11 cellular contexts compared by ENCODE assay signal in genomic region chr19:9407827-9408226, GRCh38. TPM values are rescaled to one million over a fixed set of nuclear protein-coding genes. Genes with fewer than 3 reads are reported as not detected.
DNase-seq lines count a peak whose midpoint lies in the region; ATAC-seq and TF ChIP-seq lines count a peak whose summit lies in the region.
"Had no signal": no experiment of that assay in that cellular context is flagged by ENCODE, and none has a peak within 500 bp of the region (broad histone marks: within the 10 kb centered on the region; RNA-seq: fewer than 3 reads in every experiment).

No MANE protein-coding gene starts in this region.

- WGBS in right cardiac atrium: 84% methylated on average over 5 of the region's 5 CpGs

- no peaks in the 10 kb centered on the region for H3K27me3 ChIP-seq in right cardiac atrium (ENCODE audit: control insufficient read depth, insufficient read depth)
- no peaks in the 10 kb centered on the region for H3K27me3 ChIP-seq in fibroblast of lung (ENCODE audit: control insufficient read depth, insufficient read depth, low read length)

- no peak overlapping the region for H3K27ac Mint-ChIP-seq in T-helper 17 cell
- H3K27ac Mint-ChIP-seq: brain had no signal

- H3K4me1 ChIP-seq in right cardiac atrium (ENCODE audit: control insufficient read depth, insufficient read depth, low read length) (no peaks in the 10 kb centered on the region), fibroblast of lung (ENCODE audit: control insufficient read depth, extremely low read depth, insufficient read depth, low read length) (no peaks in the 10 kb centered on the region)

- intact Hi-C loops in right cardiac atrium (cut with DNase I): no loop called here
- intact Hi-C loops in Right ventricle myocardium inferior (cut with DNase I): no loop called here

- H3K9ac ChIP-seq in fibroblast of lung (ENCODE audit: insufficient read depth, low read length): no peak overlapping the region

- peak overlapping the region; percentile 4 for H3K4me3 Mint-ChIP-seq in T-helper 17 cell
- H3K4me3 Mint-ChIP-seq: brain had no signal

- H3K79me2 ChIP-seq in fibroblast of lung (ENCODE audit: control insufficient read depth, insufficient read depth, low read length): no peaks in the 10 kb centered on the region

- TF ChIP-seq CTCF in fibroblast of lung (conservative IDR thresholded peaks at IDR 0.05 in 1 of 2, IDR thresholded peaks at IDR 0.05 in 1 of 2; ENCODE audit: low read depth in 1 of 2, low read length in 2 of 2): no peak

- H3K27ac ChIP-seq in right cardiac atrium (ENCODE audit: low read length) (no peak overlapping the region), fibroblast of lung (ENCODE audit: insufficient read depth, low read length) (no peak overlapping the region)

- H4K20me1 ChIP-seq in fibroblast of lung (ENCODE audit: control insufficient read depth, extremely low read depth, insufficient read depth, low read length): no peaks in the 10 kb centered on the region

- no peaks in the 10 kb centered on the region for H3K36me3 Mint-ChIP-seq in T-helper 17 cell (ENCODE audit: low read depth)

- no peaks in the 10 kb centered on the region for H3K27me3 Mint-ChIP-seq in T-helper 17 cell
- H3K27me3 Mint-ChIP-seq: brain had no signal

- no peaks in the 10 kb centered on the region for H3K4me1 Mint-ChIP-seq in T-helper 17 cell
- H3K4me1 Mint-ChIP-seq: brain had no signal

- no peak overlapping the region for H2AFZ ChIP-seq in fibroblast of lung (ENCODE audit: low read length)

- DNase-seq in right cardiac atrium (no peak), Right ventricle myocardium inferior (ENCODE audit: missing footprints) (no peak), T-helper 17 cell (no peak), fibroblast of lung (ENCODE audit: low read depth in 2 of 2) (no peak), NCI-H524 treated with DMSO at 0.1 percent for 48 hours (lab: John Stamatoyannopoulos, UW) (no peak), AG20443 (ENCODE audit: low spot score) (no peak)
- DNase-seq in activated CD8-positive, alpha-beta memory T cell treated with anti-CD3 and anti-CD28 coated beads, Interleukin-2, amount 50 U/mL, for 4 hours: no peak
- DNase-seq: NCI-H526 had no signal

- H3K4me2 ChIP-seq in fibroblast of lung (ENCODE audit: extremely low read depth, insufficient read depth, low read length): no peak overlapping the region
- H3K4me2 ChIP-seq: smooth muscle cell had no signal

- H3K4me3 ChIP-seq in right cardiac atrium (ENCODE audit: low read length) (peak overlapping the region; percentile 90), fibroblast of lung (replicated peaks in 1 of 4; ENCODE audit: control extremely low read depth in 1 of 4, insufficient read depth in 1 of 4, low read depth in 3 of 4, low read length in 4 of 4) (peak overlapping the region in 3 of 4 experiments; percentile 72 to 84 (median 81))
- H3K4me3 ChIP-seq: smooth muscle cell had no signal

- H3K36me3 ChIP-seq in fibroblast of lung (ENCODE audit: control insufficient read depth, insufficient read depth, low read length): no peaks in the 10 kb centered on the region

- ATAC-seq in right cardiac atrium (no peak), Right ventricle myocardium inferior (no peak), T-helper 17 cell (no peak), HG03354 (IDR thresholded peaks at IDR 0.05; ENCODE audit: poor library complexity, severe bottlenecking, unreplicated experiment) (no peak)

- H3K9me3 ChIP-seq in right cardiac atrium (ENCODE audit: control insufficient read depth, low read length): peaks cover 3% of the 10 kb centered on the region
- peaks cover 39% of the 10 kb centered on the region for H3K9me3 ChIP-seq in T-helper 17 cell (ENCODE audit: control insufficient read depth, low read length, poor library complexity, severe bottlenecking)
- H3K9me3 ChIP-seq in fibroblast of lung (ENCODE audit: control insufficient read depth, insufficient read depth, low read depth, low read length): peaks cover 2% of the 10 kb centered on the region

RNA-seq across cellular contexts. Expression of gene ZNF266, which starts 27.5 kb away (rescaled TPM):
- 10 to 100 TPM in 3 of 4 donors, 1 to 10 TPM in 1; 9.4 to 12.9 (median 11.5) TPM for total RNA-seq in right cardiac atrium
- polyA plus RNA-seq in right cardiac atrium: 10.5 TPM
- total RNA-seq in Right ventricle myocardium inferior: 7.2 TPM
- 10 to 100 TPM; 39.8 to 51.6 TPM for total RNA-seq in T-helper 17 cell
- total RNA-seq in fibroblast of lung: 10.0 and 10.7 TPM in 2 replicates
- polyA plus RNA-seq in fibroblast of lung: 8.4 and 14.4 TPM in 2 replicates
- polyA plus RNA-seq in fibroblast of lung (2012): 6.6 and 7.3 TPM in 2 replicates
- 0.33 and 1.5 TPM in 2 replicates for polyA minus RNA-seq in fibroblast of lung (ENCODE audit: low replicate concordance)

RNA-seq across cellular contexts. Expression of gene ZNF177, which starts 45.0 kb away (rescaled TPM):
- 1 to 10 TPM; 2.3 to 4.0 (median 3.4) TPM for total RNA-seq in right cardiac atrium
- 2.2 TPM for polyA plus RNA-seq in right cardiac atrium
- total RNA-seq in Right ventricle myocardium inferior: 2.3 TPM
- 1 to 10 TPM in 1 of 2 donors, under 1 TPM in 1; 0.31 to 1.1 TPM for total RNA-seq in T-helper 17 cell
- total RNA-seq in fibroblast of lung: 2.1 and 3.3 TPM in 2 replicates
- 1.0 and 1.5 TPM in 2 replicates for polyA plus RNA-seq in fibroblast of lung
- 0.88 and 1.2 TPM in 2 replicates for polyA plus RNA-seq in fibroblast of lung (2012)
- 0.15 TPM in 1 of 2 replicates, not detected in the other for polyA minus RNA-seq in fibroblast of lung (ENCODE audit: low replicate concordance)
